In the genomic region with DNA sequence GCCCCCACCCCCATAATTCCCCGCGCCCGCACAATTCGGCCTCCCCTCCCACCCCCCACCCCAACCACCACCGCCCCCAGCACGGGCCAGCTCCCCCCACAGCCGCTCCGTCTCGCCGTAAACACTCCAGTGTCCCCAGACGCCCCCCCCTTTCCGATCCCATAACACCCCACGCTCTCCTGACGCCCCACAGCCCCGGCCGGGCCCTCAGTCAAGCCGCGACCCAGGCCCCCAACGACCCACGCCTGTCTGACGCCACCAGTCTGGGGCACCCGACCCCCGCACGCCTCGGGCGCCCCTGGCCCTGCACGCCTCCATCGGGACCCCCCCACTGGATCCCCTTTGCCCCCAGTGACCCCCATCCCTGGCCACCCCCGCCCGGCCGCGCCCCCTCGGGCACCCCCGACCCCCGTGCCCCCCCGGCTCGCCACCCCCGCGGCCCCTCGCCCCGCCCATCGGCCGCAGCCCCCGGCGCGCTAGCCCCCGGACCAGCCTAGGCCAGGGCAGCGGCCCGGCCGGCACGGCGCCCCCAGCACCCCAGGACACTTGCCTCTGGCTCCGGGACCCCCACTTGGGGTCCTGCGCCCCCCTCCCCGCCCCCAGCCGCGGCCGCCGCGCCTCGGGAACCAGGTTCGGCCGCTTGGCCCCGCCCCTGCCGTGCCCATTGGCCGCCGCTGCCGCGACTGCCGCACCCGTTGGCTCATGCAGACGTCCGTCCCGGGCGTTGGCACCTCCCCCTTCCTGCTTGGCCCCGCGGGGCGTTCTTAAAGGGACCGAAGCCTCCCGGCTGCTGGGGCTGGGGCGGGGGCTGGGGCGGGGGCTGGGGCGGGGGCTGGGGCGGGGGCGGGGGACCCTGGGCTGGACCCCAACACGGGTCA, we compare ENCODE assay signal across 7 cellular contexts. TPM values are rescaled to one million over a fixed set of nuclear protein-coding genes. Genes with fewer than 3 reads are reported as not detected.
DNase-seq lines count a peak whose midpoint lies in the region; ATAC-seq and TF ChIP-seq lines count a peak whose summit lies in the region.

Gene FKBP8, minus strand, starts transcription at position 638 of the 878 bp plus-strand sequence. CDS start 1,603 bp downstream, outside the sequence.

- TF ChIP-seq CTCF in body of pancreas (IDR thresholded peaks at IDR 0.05) (no peak), sigmoid colon (IDR thresholded peaks at IDR 0.05) (no peak)

- 0% methylated on average over 48 of the region's 86 CpGs; no CpG with 5 or more reads in 1 of the 2 donors for WGBS in body of pancreas, 2 donors
- no CpG with 5 or more reads among the region's 86 CpGs for WGBS in iPS DF 6.9 (ENCODE audit: insufficient coverage, insufficient read length)
- WGBS in sigmoid colon, 2 donors = 0 to 1% methylated on average over 86 of the region's 86 CpGs

- no peak for TF ChIP-seq POLR2A in body of pancreas (IDR thresholded peaks at IDR 0.05)
- TF ChIP-seq POLR2A in sigmoid colon (IDR thresholded peaks at IDR 0.05) = no peak

- H3K27me3 ChIP-seq in body of pancreas (no peaks in the 10 kb centered on the region), iPS DF 6.9 (ENCODE audit: control insufficient read depth, insufficient read depth, low read length) (no peaks in the 10 kb centered on the region), sigmoid colon (no peaks in the 10 kb centered on the region)

- H3K27ac ChIP-seq in body of pancreas (peak within 1 kb of the TSS; percentile 70 to 86 (median 76)), iPS DF 6.9 (ENCODE audit: low read length) (no peak within 1 kb of the TSS), sigmoid colon (peak within 1 kb of the TSS; percentile 92 to 99 (median 94))

- DNase-seq in NCI-H2107 treated with DMSO at 0.1 percent for 48 hours (lab: John Stamatoyannopoulos, UW; ENCODE audit: unreplicated experiment) (peak; percentile 70), UCSD-AML1 (lab: John Stamatoyannopoulos, UW; ENCODE audit: unreplicated experiment) (peak; percentile 93), body of pancreas (peak; percentile 93 to 96 (median 95)), iPS DF 6.9 (ENCODE audit: low read depth, low spot score) (peak; percentile 82), sigmoid colon (peak; percentile 97)

- H3K9me3 ChIP-seq in body of pancreas = no peaks in the 10 kb centered on the region
- no peaks in the 10 kb centered on the region for H3K9me3 ChIP-seq in iPS DF 6.9 (ENCODE audit: control insufficient read depth, insufficient read depth, low read length)
- H3K9me3 ChIP-seq in sigmoid colon = no peaks in the 10 kb centered on the region

- intact Hi-C loops in body of pancreas (cut with DNase I) = no loop called here
- intact Hi-C loops in sigmoid colon (cut with DNase I) = loop anchor here (2.0 kb wide), 1 partner anchor 20 kb away; the partner anchor contains the start of gene ELL

- H3K36me3 ChIP-seq in body of pancreas (replicated peaks in 1 of 2; ENCODE audit: insufficient read depth in 1 of 2, low read depth in 2 of 2) = no peaks in the 10 kb centered on the region
- H3K36me3 ChIP-seq in iPS DF 6.9 (ENCODE audit: control insufficient read depth, insufficient read depth, low read length) = peaks cover 17% of the 10 kb centered on the region
- H3K36me3 ChIP-seq in sigmoid colon = peaks cover 9 to 32% (median 15%) of the 10 kb centered on the region in 4 donors

- peak within 1 kb of the TSS; percentile 51 to 53 for H3K4me3 ChIP-seq in body of pancreas
- peak within 1 kb of the TSS; percentile 96; the same call in 1 of the 2 replicates for H3K4me3 ChIP-seq in iPS DF 6.9 (ENCODE audit: low read length)
- H3K4me3 ChIP-seq in sigmoid colon = peak within 1 kb of the TSS; percentile 84 to 98 (median 90)

- TF ChIP-seq EP300 in sigmoid colon (IDR thresholded peaks at IDR 0.05) = no peak

- H3K4me1 ChIP-seq in body of pancreas (peaks cover 16% of the 10 kb centered on the region), iPS DF 6.9 (ENCODE audit: control insufficient read depth, insufficient read depth, low read length) (peaks cover 2% of the 10 kb centered on the region), sigmoid colon (peaks cover 0 to 18% (median 13%) of the 10 kb centered on the region in 4 donors)

- ATAC-seq in GM18517 (IDR thresholded peaks at IDR 0.05; ENCODE audit: unreplicated experiment) (peak; percentile 78), HG03039 (IDR thresholded peaks at IDR 0.05; ENCODE audit: unreplicated experiment) (peak; percentile 95), body of pancreas (peak; percentile 99)

RNA-seq across cellular contexts. Expression of gene FKBP8, which starts in this region (rescaled TPM):
- total RNA-seq in body of pancreas (100 to 1,000 TPM; 235 to 247 TPM), sigmoid colon (100 to 1,000 TPM; 366 to 456 (median 403) TPM)
- 100 to 1,000 TPM; 200 to 234 (median 232) TPM for polyA plus RNA-seq in sigmoid colon
